ENCODE assay signal across 27 cellular contexts in genomic region chr1:173307845-173308244, GRCh38.
"Had no signal": no experiment of that assay in that cellular context is flagged by ENCODE, and none has a peak within 500 bp of the region (broad histone marks: within the 10 kb centered on the region; RNA-seq: fewer than 3 reads in every experiment).

No MANE protein-coding gene starts in this region.

- ATAC-seq: stimulated activated effector memory CD8-positive, alpha-beta T cell treated with anti-CD3 and anti-CD28 coated beads, Interleukin-12 subunit alpha, Interleukin-12 subunit beta, amount 100 ng/mL, for 72 hours; stimulated activated memory B cell treated with anti-CD40 and anti-IgM and Interleukin-4, amounts not matched to agents 10 μg/mL and 1 μg/mL and 100 μg/mL, for 72 hours; stimulated activated naive B cell treated with anti-CD40 and anti-IgM and Interleukin-4, amounts not matched to agents 10 μg/mL and 1 μg/mL and 100 μg/mL, for 72 hours; stimulated activated naive CD8-positive, alpha-beta T cell treated with anti-CD3 and anti-CD28 coated beads, Interleukin-15, amount 100 ng/mL, for 72 hours; stimulated activated naive CD8-positive, alpha-beta T cell treated with anti-CD3 and anti-CD28 coated beads, Interleukin-15, Interleukin-2, amounts not matched to agents 100 U/mL and 50 U/mL, for 24 hours; upper lobe of right lung had no signal

- H3K4me3 ChIP-seq: stomach, suprapubic skin, testis, thoracic aorta, thyroid gland, tibial artery, tibial nerve, transverse colon, upper lobe of left lung, upper lobe of right lung, uterus, vagina had no signal

- FAIRE-seq: urothelium cell line had no signal

- H3K9me3 ChIP-seq: stomach, suprapubic skin, testis, thyroid gland, tibial artery, transverse colon, upper lobe of left lung, upper lobe of right lung, uterus, vagina had no signal

- H3K4me1 ChIP-seq: stomach, suprapubic skin, testis, thyroid gland, tibial artery, tibial nerve, transverse colon, upper lobe of left lung, upper lobe of right lung, uterus, vagina had no signal

- DNase-seq: stimulated activated CD4-positive, alpha-beta T cell treated with anti-CD3 and anti-CD28 coated beads, Interleukin-2, amount 100 ng/mL, for 48 hours; stimulated activated CD4-positive, alpha-beta T cell treated with anti-CD3 and anti-CD28 coated beads, Interleukin-4, amount 100 ng/mL, for 1 hour; stimulated activated CD4-positive, alpha-beta T cell treated with anti-CD3 and anti-CD28 coated beads, Interleukin-4, amount 100 ng/mL, for 24 hours; stimulated activated CD4-positive, alpha-beta T cell treated with anti-CD3 and anti-CD28 coated beads, Interleukin-4, amount 100 ng/mL, for 4 hours; stimulated activated CD8-positive, alpha-beta memory T cell treated with anti-CD3 and anti-CD28 coated beads, Interleukin-4, amount 100 ng/mL, for 48 hours; stimulated activated naive B cell treated with anti-CD40 and anti-IgM and Interleukin-4, amounts not matched to agents 10 μg/mL and 1 μg/mL and 100 μg/mL, for 72 hours; stimulated activated naive CD4-positive, alpha-beta T cell; stimulated activated naive CD4-positive, alpha-beta T cell treated with Interleukin-2 at 50 U/mL for 16 hours; stimulated activated naive CD8-positive, alpha-beta T cell treated with anti-CD3 and anti-CD28 coated beads, Interleukin-15, amount 100 ng/mL, for 72 hours; stimulated activated naive CD8-positive, alpha-beta T cell treated with anti-CD3 and anti-CD28 coated beads, Interleukin-15, Interleukin-2, amounts not matched to agents 100 U/mL and 50 U/mL, for 24 hours; stomach; substantia nigra; testis; thyroid gland; tibial artery; transverse colon; trophoblast cell; upper lobe of left lung; upper lobe of right lung; uterus had no signal

- H3K36me3 ChIP-seq: stomach, suprapubic skin, thoracic aorta, thyroid gland, tibial artery, tibial nerve, upper lobe of left lung, upper lobe of right lung, uterus, vagina had no signal

- H3K27ac ChIP-seq: stomach, suprapubic skin, testis, thoracic aorta, thyroid gland, tibial artery, tibial nerve, transverse colon, upper lobe of left lung, upper lobe of right lung, uterus, vagina had no signal

- H3K27me3 ChIP-seq: stomach, suprapubic skin, testis, thyroid gland, tibial artery, tibial nerve, transverse colon, upper lobe of left lung, upper lobe of right lung, uterus, vagina had no signal
